1 cellular context compared by ENCODE assay signal in the genomic region with DNA sequence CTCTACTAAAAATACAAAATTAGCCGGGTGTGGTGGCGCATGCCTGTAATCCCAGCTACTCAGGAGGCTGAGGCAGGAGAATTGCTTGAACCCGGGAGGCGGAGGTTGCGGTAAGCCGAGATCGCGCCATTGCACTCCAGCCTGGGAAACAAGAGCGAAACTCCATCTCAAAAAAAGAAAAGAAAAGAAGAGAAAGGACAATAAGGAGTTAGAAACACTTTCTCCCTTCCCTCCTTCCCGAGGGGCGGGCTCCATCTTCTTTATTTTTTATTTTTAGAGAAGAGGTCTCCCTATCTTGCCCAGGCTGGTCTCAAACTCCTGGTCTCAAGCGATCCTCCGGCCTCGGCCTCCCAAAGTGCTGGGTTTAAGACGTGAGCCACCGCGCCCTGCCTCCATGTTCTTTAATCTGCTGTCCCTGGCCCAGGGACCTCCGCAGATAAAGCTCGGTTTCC.
TF ChIP-seq lines count a peak whose summit lies in the region.

No MANE protein-coding gene starts in this region.

TF ChIP-seq in IMR-90, 13 proteins besides CTCF, POLR2A, EP300 and RAD21:
- peak; percentile 6 for TF ChIP-seq RCOR1 (IDR thresholded peaks at IDR 0.05; ENCODE audit: insufficient replicate concordance, low read length)
